In the genomic region with DNA sequence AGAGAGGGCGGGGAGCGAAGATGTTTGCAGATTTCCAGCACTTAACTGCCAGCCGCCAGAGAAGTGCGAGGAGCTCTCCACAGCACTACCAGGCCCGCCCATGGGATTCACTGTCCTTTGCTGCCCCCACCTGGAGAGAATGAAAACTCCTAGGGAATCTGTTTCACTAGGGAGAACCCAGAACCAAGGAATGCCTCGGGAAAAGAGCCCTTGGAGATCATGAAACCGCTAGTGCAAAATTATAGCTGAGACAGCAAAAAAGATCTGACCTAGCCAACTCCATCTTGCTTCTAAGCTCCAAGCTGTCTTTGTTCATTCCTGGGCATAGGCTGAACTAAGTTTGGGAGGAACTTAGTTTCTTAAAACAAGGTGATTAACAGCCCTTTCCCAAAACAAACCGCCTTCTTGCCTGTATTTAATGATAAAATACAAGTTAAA, we compare ENCODE assay signal across 1 cellular context.
TF ChIP-seq lines count a peak whose summit lies in the region.

No MANE protein-coding gene starts in this region.

TF ChIP-seq in K562, 482 proteins besides CTCF, POLR2A, EP300 and RAD21 (continued from another document):
- TF ChIP-seq, protein P1, sequence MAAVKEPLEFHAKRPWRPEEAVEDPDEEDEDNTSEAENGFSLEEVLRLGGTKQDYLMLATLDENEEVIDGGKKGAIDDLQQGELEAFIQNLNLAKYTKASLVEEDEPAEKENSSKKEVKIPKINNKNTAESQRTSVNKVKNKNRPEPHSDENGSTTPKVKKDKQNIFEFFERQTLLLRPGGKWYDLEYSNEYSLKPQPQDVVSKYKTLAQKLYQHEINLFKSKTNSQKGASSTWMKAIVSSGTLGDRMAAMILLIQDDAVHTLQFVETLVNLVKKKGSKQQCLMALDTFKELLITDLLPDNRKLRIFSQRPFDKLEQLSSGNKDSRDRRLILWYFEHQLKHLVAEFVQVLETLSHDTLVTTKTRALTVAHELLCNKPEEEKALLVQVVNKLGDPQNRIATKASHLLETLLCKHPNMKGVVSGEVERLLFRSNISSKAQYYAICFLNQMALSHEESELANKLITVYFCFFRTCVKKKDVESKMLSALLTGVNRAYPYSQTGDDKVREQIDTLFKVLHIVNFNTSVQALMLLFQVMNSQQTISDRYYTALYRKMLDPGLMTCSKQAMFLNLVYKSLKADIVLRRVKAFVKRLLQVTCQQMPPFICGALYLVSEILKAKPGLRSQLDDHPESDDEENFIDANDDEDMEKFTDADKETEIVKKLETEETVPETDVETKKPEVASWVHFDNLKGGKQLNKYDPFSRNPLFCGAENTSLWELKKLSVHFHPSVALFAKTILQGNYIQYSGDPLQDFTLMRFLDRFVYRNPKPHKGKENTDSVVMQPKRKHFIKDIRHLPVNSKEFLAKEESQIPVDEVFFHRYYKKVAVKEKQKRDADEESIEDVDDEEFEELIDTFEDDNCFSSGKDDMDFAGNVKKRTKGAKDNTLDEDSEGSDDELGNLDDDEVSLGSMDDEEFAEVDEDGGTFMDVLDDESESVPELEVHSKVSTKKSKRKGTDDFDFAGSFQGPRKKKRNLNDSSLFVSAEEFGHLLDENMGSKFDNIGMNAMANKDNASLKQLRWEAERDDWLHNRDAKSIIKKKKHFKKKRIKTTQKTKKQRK (IDR thresholded peaks at IDR 0.05; ENCODE audit: borderline replicate concordance, low read depth, low read length): no peak
- TF ChIP-seq PRPF4 (IDR thresholded peaks at IDR 0.05; ENCODE audit: insufficient read depth, low read depth, low read length, poor library complexity, severe bottlenecking) (no peak), RBM34 (IDR thresholded peaks at IDR 0.05; ENCODE audit: borderline replicate concordance, insufficient read depth, low read length) (no peak), YY1 (IDR thresholded peaks at IDR 0.05; ENCODE audit: borderline replicate concordance in 1 of 3, control insufficient read depth in 1 of 3, extremely low read depth in 1 of 3, insufficient read depth in 3 of 3, insufficient read length in 1 of 3, insufficient replicate concordance in 2 of 3, low read depth in 1 of 3, low read length in 2 of 3) (peak in 2 of 3 experiments; percentile 11 to 16), ZNF282 (CRISPR knock-in tag; IDR thresholded peaks at IDR 0.05) (no peak), STAG1 (CRISPR knock-in tag; IDR thresholded peaks at IDR 0.05; ENCODE audit: borderline replicate concordance) (peak; percentile 82; the same call in 1 of the 2 replicates), ZBTB7A (IDR thresholded peaks at IDR 0.05; ENCODE audit: borderline replicate concordance, control insufficient read depth, low read depth, low read length) (no peak), E2F3 (CRISPR knock-in tag; IDR thresholded peaks at IDR 0.05) (no peak), ZNF655 (CRISPR knock-in tag; IDR thresholded peaks at IDR 0.05) (no peak), SUPT5H (IDR thresholded peaks at IDR 0.05) (no peak), STAT5A (IDR thresholded peaks at IDR 0.05; ENCODE audit: borderline replicate concordance, low read length) (no peak), RNF219 (CRISPR knock-in tag; IDR thresholded peaks at IDR 0.05) (no peak), FIP1L1 (IDR thresholded peaks at IDR 0.05; ENCODE audit: low read depth, low read length, poor library complexity, severe bottlenecking) (no peak), JUND (IDR thresholded peaks at IDR 0.05; ENCODE audit: borderline replicate concordance, low read depth, low read length) (no peak), JUND (tag; IDR thresholded peaks at IDR 0.05; ENCODE audit: borderline replicate concordance, low read depth, low read length) (no peak), ZNF696 (CRISPR knock-in tag; conservative IDR thresholded peaks at IDR 0.05) (no peak), ZNF3 (CRISPR knock-in tag; IDR thresholded peaks at IDR 0.05) (no peak), CREB1 (IDR thresholded peaks at IDR 0.05) (no peak), CREB1 (CRISPR knock-in tag; IDR thresholded peaks at IDR 0.05) (no peak), ZKSCAN8 (CRISPR knock-in tag; IDR thresholded peaks at IDR 0.05) (no peak), DEAF1 (CRISPR knock-in tag; IDR thresholded peaks at IDR 0.05) (peak; percentile 69), ZNF232 (CRISPR knock-in tag; IDR thresholded peaks at IDR 0.05) (no peak), ELF4 (CRISPR knock-in tag; IDR thresholded peaks at IDR 0.05) (no peak), POLR2AphosphoS5 (IDR thresholded peaks at IDR 0.05; ENCODE audit: control insufficient read depth, insufficient read depth, low read depth, low read length) (no peak), MTA2 (IDR thresholded peaks at IDR 0.05; ENCODE audit: low read depth) (no peak), ZNF695 (CRISPR knock-in tag; IDR thresholded peaks at IDR 0.05) (no peak), LCOR (CRISPR knock-in tag; IDR thresholded peaks at IDR 0.05) (no peak), SRSF3 (IDR thresholded peaks at IDR 0.05; ENCODE audit: insufficient read depth, low read length) (no peak), NBN (IDR thresholded peaks at IDR 0.05; ENCODE audit: low read depth) (no peak), TAF7 (tag; IDR thresholded peaks at IDR 0.05) (no peak), ZNF316 (IDR thresholded peaks at IDR 0.05) (peak; percentile 96), ZNF408 (CRISPR knock-in tag; IDR thresholded peaks at IDR 0.05; ENCODE audit: low read depth) (no peak), ATF6 (CRISPR knock-in tag; IDR thresholded peaks at IDR 0.05) (no peak)
- TF ChIP-seq, protein P2, sequence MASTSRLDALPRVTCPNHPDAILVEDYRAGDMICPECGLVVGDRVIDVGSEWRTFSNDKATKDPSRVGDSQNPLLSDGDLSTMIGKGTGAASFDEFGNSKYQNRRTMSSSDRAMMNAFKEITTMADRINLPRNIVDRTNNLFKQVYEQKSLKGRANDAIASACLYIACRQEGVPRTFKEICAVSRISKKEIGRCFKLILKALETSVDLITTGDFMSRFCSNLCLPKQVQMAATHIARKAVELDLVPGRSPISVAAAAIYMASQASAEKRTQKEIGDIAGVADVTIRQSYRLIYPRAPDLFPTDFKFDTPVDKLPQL (IDR thresholded peaks at IDR 0.05; ENCODE audit: extremely low read depth, insufficient read length): no peak
- TF ChIP-seq, protein P3, sequence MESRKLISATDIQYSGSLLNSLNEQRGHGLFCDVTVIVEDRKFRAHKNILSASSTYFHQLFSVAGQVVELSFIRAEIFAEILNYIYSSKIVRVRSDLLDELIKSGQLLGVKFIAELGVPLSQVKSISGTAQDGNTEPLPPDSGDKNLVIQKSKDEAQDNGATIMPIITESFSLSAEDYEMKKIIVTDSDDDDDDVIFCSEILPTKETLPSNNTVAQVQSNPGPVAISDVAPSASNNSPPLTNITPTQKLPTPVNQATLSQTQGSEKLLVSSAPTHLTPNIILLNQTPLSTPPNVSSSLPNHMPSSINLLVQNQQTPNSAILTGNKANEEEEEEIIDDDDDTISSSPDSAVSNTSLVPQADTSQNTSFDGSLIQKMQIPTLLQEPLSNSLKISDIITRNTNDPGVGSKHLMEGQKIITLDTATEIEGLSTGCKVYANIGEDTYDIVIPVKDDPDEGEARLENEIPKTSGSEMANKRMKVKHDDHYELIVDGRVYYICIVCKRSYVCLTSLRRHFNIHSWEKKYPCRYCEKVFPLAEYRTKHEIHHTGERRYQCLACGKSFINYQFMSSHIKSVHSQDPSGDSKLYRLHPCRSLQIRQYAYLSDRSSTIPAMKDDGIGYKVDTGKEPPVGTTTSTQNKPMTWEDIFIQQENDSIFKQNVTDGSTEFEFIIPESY (CRISPR knock-in tag; IDR thresholded peaks at IDR 0.05): no peak
- TF ChIP-seq, protein P4, sequence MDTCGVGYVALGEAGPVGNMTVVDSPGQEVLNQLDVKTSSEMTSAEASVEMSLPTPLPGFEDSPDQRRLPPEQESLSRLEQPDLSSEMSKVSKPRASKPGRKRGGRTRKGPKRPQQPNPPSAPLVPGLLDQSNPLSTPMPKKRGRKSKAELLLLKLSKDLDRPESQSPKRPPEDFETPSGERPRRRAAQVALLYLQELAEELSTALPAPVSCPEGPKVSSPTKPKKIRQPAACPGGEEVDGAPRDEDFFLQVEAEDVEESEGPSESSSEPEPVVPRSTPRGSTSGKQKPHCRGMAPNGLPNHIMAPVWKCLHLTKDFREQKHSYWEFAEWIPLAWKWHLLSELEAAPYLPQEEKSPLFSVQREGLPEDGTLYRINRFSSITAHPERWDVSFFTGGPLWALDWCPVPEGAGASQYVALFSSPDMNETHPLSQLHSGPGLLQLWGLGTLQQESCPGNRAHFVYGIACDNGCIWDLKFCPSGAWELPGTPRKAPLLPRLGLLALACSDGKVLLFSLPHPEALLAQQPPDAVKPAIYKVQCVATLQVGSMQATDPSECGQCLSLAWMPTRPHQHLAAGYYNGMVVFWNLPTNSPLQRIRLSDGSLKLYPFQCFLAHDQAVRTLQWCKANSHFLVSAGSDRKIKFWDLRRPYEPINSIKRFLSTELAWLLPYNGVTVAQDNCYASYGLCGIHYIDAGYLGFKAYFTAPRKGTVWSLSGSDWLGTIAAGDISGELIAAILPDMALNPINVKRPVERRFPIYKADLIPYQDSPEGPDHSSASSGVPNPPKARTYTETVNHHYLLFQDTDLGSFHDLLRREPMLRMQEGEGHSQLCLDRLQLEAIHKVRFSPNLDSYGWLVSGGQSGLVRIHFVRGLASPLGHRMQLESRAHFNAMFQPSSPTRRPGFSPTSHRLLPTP (IDR thresholded peaks at IDR 0.05; ENCODE audit: borderline replicate concordance, extremely low read depth, insufficient read length): no peak
- TF ChIP-seq, protein P5, sequence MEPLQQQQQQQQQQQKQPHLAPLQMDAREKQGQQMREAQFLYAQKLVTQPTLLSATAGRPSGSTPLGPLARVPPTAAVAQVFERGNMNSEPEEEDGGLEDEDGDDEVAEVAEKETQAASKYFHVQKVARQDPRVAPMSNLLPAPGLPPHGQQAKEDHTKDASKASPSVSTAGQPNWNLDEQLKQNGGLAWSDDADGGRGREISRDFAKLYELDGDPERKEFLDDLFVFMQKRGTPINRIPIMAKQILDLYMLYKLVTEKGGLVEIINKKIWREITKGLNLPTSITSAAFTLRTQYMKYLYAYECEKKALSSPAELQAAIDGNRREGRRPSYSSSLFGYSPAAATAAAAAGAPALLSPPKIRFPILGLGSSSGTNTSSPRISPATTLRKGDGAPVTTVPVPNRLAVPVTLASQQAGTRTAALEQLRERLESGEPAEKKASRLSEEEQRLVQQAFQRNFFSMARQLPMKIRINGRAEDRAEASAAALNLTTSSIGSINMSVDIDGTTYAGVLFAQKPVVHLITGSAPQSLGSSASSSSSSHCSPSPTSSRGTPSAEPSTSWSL (CRISPR knock-in tag; IDR thresholded peaks at IDR 0.05; ENCODE audit: borderline replicate concordance): no peak
